In the genomic region with DNA sequence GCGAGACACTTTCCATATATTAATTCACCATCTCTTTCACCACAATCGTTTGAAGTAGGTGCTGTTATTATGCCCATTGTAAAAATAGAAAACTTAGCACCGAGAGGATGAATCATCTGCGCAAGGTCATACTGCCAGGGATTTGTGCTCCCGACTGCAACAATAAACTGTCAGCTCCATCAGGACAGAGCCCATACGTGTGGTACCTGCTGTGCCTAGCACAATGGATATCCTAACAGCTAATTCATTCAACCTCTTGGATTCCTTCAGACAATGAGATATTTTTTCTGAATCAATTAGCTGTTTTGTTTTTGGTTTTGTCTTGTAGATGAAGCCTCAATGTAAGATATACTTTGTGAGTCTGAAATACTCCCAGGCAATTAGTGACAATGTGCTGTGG, we compare ENCODE assay signal across 22 cellular contexts. TPM values are rescaled to one million over a fixed set of nuclear protein-coding genes. Genes with fewer than 3 reads are reported as not detected.
"Had no signal": no experiment of that assay in that cellular context is flagged by ENCODE, and none has a peak within 500 bp of the region (broad histone marks: within the 10 kb centered on the region; RNA-seq: fewer than 3 reads in every experiment).

No MANE protein-coding gene starts in this region.

- H3K27ac ChIP-seq: left ventricle myocardium inferior, parathyroid adenoma, transverse colon had no signal

- H3K4me3 Mint-ChIP-seq: activated T-cell treated with anti-CD3 and anti-CD28 coated beads, Interleukin-2, amount 50 U/mL, for 24 hours; activated T-helper 17 cell treated with anti-CD3 and anti-CD28 coated beads, Interleukin-2, amount 50 U/mL, for 72 hours; central memory CD8-positive, alpha-beta T cell; memory B cell; nephron progenitor cell; stimulated activated naive B cell treated with anti-CD40 and anti-IgM and Interleukin-4, amounts not matched to agents 10 μg/mL and 1 μg/mL and 100 μg/mL, for 72 hours had no signal

- H2AFZ ChIP-seq: parathyroid adenoma had no signal

- H3K36me3 ChIP-seq: left ventricle myocardium inferior, transverse colon had no signal

- H3K79me2 ChIP-seq: parathyroid adenoma had no signal

- H3K4me3 ChIP-seq: left ventricle myocardium inferior, transverse colon had no signal

- DNase-seq: activated T-cell treated with anti-CD3 and anti-CD28 coated beads, Interleukin-2, amount 50 U/mL, for 24 hours; effector memory CD4-positive, alpha-beta T cell; hypothalamus; left ventricle myocardium inferior; nephron progenitor cell; nucleus accumbens; stimulated activated CD4-positive, alpha-beta T cell treated with anti-CD3 and anti-CD28 coated beads, Interleukin-2, amount 100 ng/mL, for 48 hours; stimulated activated CD8-positive, alpha-beta memory T cell treated with anti-CD3 and anti-CD28 coated beads, Interleukin-4, amount 100 ng/mL, for 48 hours; stimulated activated naive B cell treated with anti-CD40 and anti-IgM and Interleukin-4, amounts not matched to agents 10 μg/mL and 1 μg/mL and 100 μg/mL, for 72 hours; T-helper 1 cell; transverse colon had no signal

- H3K9ac ChIP-seq: parathyroid adenoma had no signal

- H3K9me3 Mint-ChIP-seq: activated naive CD4-positive, alpha-beta T cell treated with anti-CD3 and anti-CD28 coated beads, Interleukin-2, amount 50 U/mL, for 72 hours; activated T-cell treated with anti-CD3 and anti-CD28 coated beads, Interleukin-2, amount 50 U/mL, for 24 hours; activated T-helper 17 cell treated with anti-CD3 and anti-CD28 coated beads, Interleukin-2, amount 50 U/mL, for 72 hours; central memory CD8-positive, alpha-beta T cell; memory B cell; nephron progenitor cell; stimulated activated naive B cell treated with anti-CD40 and anti-IgM and Interleukin-4, amounts not matched to agents 10 μg/mL and 1 μg/mL and 100 μg/mL, for 72 hours had no signal

- H3K9me3 ChIP-seq: left ventricle myocardium inferior, transverse colon had no signal

- H3K36me3 Mint-ChIP-seq: activated naive CD4-positive, alpha-beta T cell treated with anti-CD3 and anti-CD28 coated beads, Interleukin-2, amount 50 U/mL, for 72 hours; memory B cell; stimulated activated naive B cell treated with anti-CD40 and anti-IgM and Interleukin-4, amounts not matched to agents 10 μg/mL and 1 μg/mL and 100 μg/mL, for 72 hours had no signal

- H3K27ac Mint-ChIP-seq: activated naive CD4-positive, alpha-beta T cell treated with anti-CD3 and anti-CD28 coated beads, Interleukin-2, amount 50 U/mL, for 72 hours; activated T-cell treated with anti-CD3 and anti-CD28 coated beads, Interleukin-2, amount 50 U/mL, for 24 hours; activated T-helper 17 cell treated with anti-CD3 and anti-CD28 coated beads, Interleukin-2, amount 50 U/mL, for 72 hours; memory B cell; nephron progenitor cell; stimulated activated naive B cell treated with anti-CD40 and anti-IgM and Interleukin-4, amounts not matched to agents 10 μg/mL and 1 μg/mL and 100 μg/mL, for 72 hours had no signal

- H3K4me1 ChIP-seq: left ventricle myocardium inferior, parathyroid adenoma, transverse colon had no signal

- H3K27me3 Mint-ChIP-seq: activated T-helper 17 cell treated with anti-CD3 and anti-CD28 coated beads, Interleukin-2, amount 50 U/mL, for 72 hours; central memory CD8-positive, alpha-beta T cell; stimulated activated naive B cell treated with anti-CD40 and anti-IgM and Interleukin-4, amounts not matched to agents 10 μg/mL and 1 μg/mL and 100 μg/mL, for 72 hours had no signal

- H3K27me3 ChIP-seq: transverse colon had no signal

- H3K4me1 Mint-ChIP-seq: activated T-helper 17 cell treated with anti-CD3 and anti-CD28 coated beads, Interleukin-2, amount 50 U/mL, for 72 hours; central memory CD8-positive, alpha-beta T cell; memory B cell; stimulated activated naive B cell treated with anti-CD40 and anti-IgM and Interleukin-4, amounts not matched to agents 10 μg/mL and 1 μg/mL and 100 μg/mL, for 72 hours had no signal

RNA-seq across cellular contexts. Expression of a gene that starts 32.3 kb away (rescaled TPM):
- total RNA-seq: activated naive CD4-positive, alpha-beta T cell treated with anti-CD3 and anti-CD28 coated beads, Interleukin-2, amount 50 U/mL, for 72 hours; astrocyte; dermis microvascular lymphatic vessel endothelial cell; endothelial cell of umbilical vein; esophagus mucosa; myocyte; renal cortical epithelial cell; transverse colon had no signal
